In genomic region chr3:10716964-10717363, GRCh38 we compare ENCODE assay signal across 19 cellular contexts.
DNase-seq lines count a peak whose midpoint lies in the region; ATAC-seq and TF ChIP-seq lines count a peak whose summit lies in the region.
"Had no signal": no experiment of that assay in that cellular context is flagged by ENCODE, and none has a peak within 500 bp of the region (broad histone marks: within the 10 kb centered on the region; RNA-seq: fewer than 3 reads in every experiment).

No MANE protein-coding gene starts in this region.

- H3K36me3 ChIP-seq in sigmoid colon = no peaks in the 10 kb centered on the region
- H3K36me3 ChIP-seq: BE2C, BLaER1 had no signal

- DNase-seq in cardiac septum (ENCODE audit: low spot score) (peak; percentile 31), right cardiac atrium (no peak), coronary artery (ENCODE audit: low spot score) (peak; percentile 1), islet precursor cell (peak; percentile 14), sigmoid colon (peak; percentile 25)
- DNase-seq in activated CD4-positive, CD25-positive, alpha-beta regulatory T cell (lab: John Stamatoyannopoulos, UW) = no peak
- DNase-seq: 8988T; ACHN; BE2C; C1 segment of cervical spinal cord; Caco-2; Calu3; CD4-positive, alpha-beta T cell; CD8-positive, alpha-beta T cell; DMS79 treated with DMSO at 0.1 percent for 48 hours; GF-D8 had no signal

- H3K27ac ChIP-seq in right cardiac atrium (ENCODE audit: low read length) = no peak overlapping the region
- H3K27ac ChIP-seq in coronary artery = no peak overlapping the region
- no peak overlapping the region for H3K27ac ChIP-seq in sigmoid colon
- H3K27ac ChIP-seq: BLaER1 had no signal

- 84% methylated on average over 8 of the region's 8 CpGs for WGBS in right cardiac atrium
- WGBS in sigmoid colon, 2 donors = 86 to 90% methylated on average over 8 of the region's 8 CpGs

- H3K4me3 ChIP-seq in right cardiac atrium (ENCODE audit: low read length) (no peak overlapping the region), coronary artery (no peak overlapping the region), sigmoid colon (no peak overlapping the region)
- H3K4me3 ChIP-seq: BLaER1 had no signal

- no peak for TF ChIP-seq EP300 in sigmoid colon (IDR thresholded peaks at IDR 0.05)

- intact Hi-C loops in cardiac septum (cut with DNase I) = no loop called here
- intact Hi-C loops in right cardiac atrium (cut with DNase I) = no loop called here
- intact Hi-C loops in sigmoid colon (cut with DNase I) = no loop called here

- no peak for ATAC-seq in right cardiac atrium
- ATAC-seq in GM21367 (IDR thresholded peaks at IDR 0.05; ENCODE audit: unreplicated experiment) = no peak
- no peak for ATAC-seq in GM18909 (IDR thresholded peaks at IDR 0.05; ENCODE audit: poor library complexity, unreplicated experiment)
- ATAC-seq: CD8-positive, alpha-beta T cell had no signal

- no peaks in the 10 kb centered on the region for H3K27me3 ChIP-seq in right cardiac atrium (ENCODE audit: control insufficient read depth, insufficient read depth)
- H3K27me3 ChIP-seq in sigmoid colon = peaks cover 0 to 5% (median 0%) of the 10 kb centered on the region in 3 donors
- H3K27me3 ChIP-seq: BE2C, BLaER1 had no signal

- TF ChIP-seq CTCF in coronary artery (IDR thresholded peaks at IDR 0.05) = no peak
- TF ChIP-seq CTCF in sigmoid colon (IDR thresholded peaks at IDR 0.05) = no peak

- H3K9me3 ChIP-seq in right cardiac atrium (ENCODE audit: control insufficient read depth, low read length) (no peaks in the 10 kb centered on the region), sigmoid colon (no peaks in the 10 kb centered on the region)
- H3K9me3 ChIP-seq: BE2C, Caco-2 had no signal

- TF ChIP-seq POLR2A in sigmoid colon (IDR thresholded peaks at IDR 0.05) = no peak

- H3K4me1 ChIP-seq in right cardiac atrium (ENCODE audit: control insufficient read depth, insufficient read depth, low read length) = no peaks in the 10 kb centered on the region
- no peaks in the 10 kb centered on the region for H3K4me1 ChIP-seq in sigmoid colon
- H3K4me1 ChIP-seq: BE2C, BLaER1, Caco-2 had no signal

Comparison
In these comparisons a context has a peak if more than half of its experiments do, and no peak if none do; other contexts are left out.
1. DNase-seq: peak in cardiac septum (single experiment), coronary artery (single experiment), islet precursor cell (single experiment) and sigmoid colon (single experiment); none in right cardiac atrium (0 of 3) and activated CD4-positive, CD25-positive, alpha-beta regulatory T cell (0 of 4).